Comparison of ENCODE assay signal across 22 cellular contexts in the genomic region with DNA sequence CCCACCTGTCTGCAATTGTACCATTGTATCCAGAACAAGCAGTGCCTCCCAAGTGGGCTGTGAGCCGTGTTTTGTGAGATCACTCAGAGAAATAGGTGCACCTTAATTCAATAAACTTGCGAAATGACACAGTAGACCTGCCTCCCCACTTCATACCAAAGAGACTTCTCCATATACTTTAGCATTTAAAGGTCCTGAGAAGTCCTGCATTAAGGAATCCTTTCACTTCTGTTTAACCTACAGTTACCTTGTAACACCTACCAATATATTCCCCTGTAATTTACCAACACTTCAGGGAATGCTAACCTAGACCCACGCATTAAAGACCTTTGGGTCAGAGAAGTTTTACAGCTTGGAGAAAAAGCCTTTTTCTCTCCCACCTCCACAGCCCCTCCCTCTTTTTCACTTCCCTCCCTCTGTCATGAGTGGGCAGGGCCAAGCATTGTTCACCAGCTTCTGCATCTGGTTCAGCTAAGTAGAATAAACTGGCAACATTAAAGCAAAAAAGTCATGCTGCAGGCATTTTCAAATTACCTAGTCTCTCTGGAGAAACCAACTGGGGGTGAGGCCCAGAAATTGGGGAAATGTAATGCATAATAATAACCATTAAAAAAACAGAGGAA. TPM values are rescaled to one million over a fixed set of nuclear protein-coding genes. Genes with fewer than 3 reads are reported as not detected.
DNase-seq lines count a peak whose midpoint lies in the region; ATAC-seq and TF ChIP-seq lines count a peak whose summit lies in the region.
"Had no signal": no experiment of that assay in that cellular context is flagged by ENCODE, and none has a peak within 500 bp of the region (broad histone marks: within the 10 kb centered on the region; RNA-seq: fewer than 3 reads in every experiment).

No MANE protein-coding gene starts in this region.

- TF ChIP-seq POLR2A in uterus (IDR thresholded peaks at IDR 0.05), result no peak

- no peak for TF ChIP-seq CTCF in SK-N-SH (IDR thresholded peaks at IDR 0.05)
- TF ChIP-seq CTCF in nephron (IDR thresholded peaks at IDR 0.05; ENCODE audit: unreplicated experiment in 3 of 3), result no peak
- no peak for TF ChIP-seq CTCF in uterus (IDR thresholded peaks at IDR 0.05)

- no peaks in the 10 kb centered on the region for H3K79me2 ChIP-seq in SK-N-SH (ENCODE audit: insufficient read depth)

- H3K4me1 Mint-ChIP-seq in dendritic cell treated with granulocyte-macrophage colony-stimulating factor and Interleukin-4, amounts not matched to agents 40 ng/mL and 50 ng/mL, for 4 days (ENCODE audit: low read depth), result peaks cover 32% of the 10 kb centered on the region
- peaks cover 29% of the 10 kb centered on the region for H3K4me1 Mint-ChIP-seq in nephron

- POLR2A ChIA-PET in SK-N-SH (lab: Yijun Ruan, JAX), result no interaction called here

- H3K27ac Mint-ChIP-seq in dendritic cell treated with granulocyte-macrophage colony-stimulating factor and Interleukin-4, amounts not matched to agents 40 ng/mL and 50 ng/mL, for 4 days, result peak overlapping the region; percentile 9
- H3K27ac Mint-ChIP-seq in nephron, result peak overlapping the region; percentile 50 to 69 (median 61)
- H3K27ac Mint-ChIP-seq: CD4-positive, CD25-positive, alpha-beta regulatory T cell had no signal

- no peak overlapping the region for H3K4me2 ChIP-seq in SK-N-SH

- no peak overlapping the region for H3K4me3 ChIP-seq in SK-N-SH (ENCODE audit: low read depth in 2 of 2, low read length in 1 of 2)
- H3K4me3 ChIP-seq in uterus, result no peak overlapping the region
- H3K4me3 ChIP-seq: GM23248 had no signal

- DNase-seq in SK-N-SH (peak; percentile 24), uterus (no peak), cardiac septum (ENCODE audit: low spot score) (no peak), T-helper 2 cell (no peak)
- no peak for DNase-seq in stimulated activated CD4-positive, alpha-beta T cell treated with anti-CD3 and anti-CD28 coated beads, Interleukin-4, amount 100 ng/mL, for 24 hours
- DNase-seq: CD4-positive, CD25-positive, alpha-beta regulatory T cell; COR-L47; DMS 273 treated with DMSO at 0.1 percent for 48 hours; GM23248; NCI-H187 treated with DMSO at 0.1 percent for 48 hours; NCI-H226; NCI-H524; NCI-H82; PC-3; SIG-M5 had no signal

- H3K4me1 ChIP-seq in SK-N-SH (ENCODE audit: control insufficient read depth in 1 of 2, insufficient read depth in 2 of 2, low read depth in 1 of 2, low read length in 1 of 2), result peaks cover 0 to 8% of the 10 kb centered on the region in 2 experiments; a peak in 1 of 4 replicates
- H3K4me1 ChIP-seq in uterus, result peaks cover 0 to 7% of the 10 kb centered on the region in 2 donors

- no peak overlapping the region for H2AFZ ChIP-seq in SK-N-SH (ENCODE audit: low read depth)
- H2AFZ ChIP-seq: GM23248 had no signal

- H3K27me3 Mint-ChIP-seq in dendritic cell treated with granulocyte-macrophage colony-stimulating factor and Interleukin-4, amounts not matched to agents 40 ng/mL and 50 ng/mL, for 4 days, result peaks cover 29% of the 10 kb centered on the region
- H3K27me3 Mint-ChIP-seq in nephron (ENCODE audit: low read depth), result peaks cover 15% of the 10 kb centered on the region

- no peak overlapping the region for H3K4me3 Mint-ChIP-seq in dendritic cell treated with granulocyte-macrophage colony-stimulating factor and Interleukin-4, amounts not matched to agents 40 ng/mL and 50 ng/mL, for 4 days
- no peak overlapping the region for H3K4me3 Mint-ChIP-seq in nephron
- H3K4me3 Mint-ChIP-seq: CD4-positive, CD25-positive, alpha-beta regulatory T cell had no signal

- H3K9me3 Mint-ChIP-seq in dendritic cell treated with granulocyte-macrophage colony-stimulating factor and Interleukin-4, amounts not matched to agents 40 ng/mL and 50 ng/mL, for 4 days, result no peaks in the 10 kb centered on the region
- no peaks in the 10 kb centered on the region for H3K9me3 Mint-ChIP-seq in nephron

- no peak for ATAC-seq in SK-N-SH treated with all-trans-retinoic acid at 6 μM for 48 hours
- ATAC-seq: PC-3 had no signal

- H3K9me2 ChIP-seq in SK-N-SH, result no peaks in the 10 kb centered on the region

- H3K9ac ChIP-seq in SK-N-SH, result no peak overlapping the region
- H3K9ac ChIP-seq: GM23248 had no signal

- WGBS in SK-N-SH (ENCODE audit: low lambda C conversion rate), result 3% methylated on average over 3 of the region's 3 CpGs

- intact Hi-C loops in dendritic cell treated with granulocyte-macrophage colony-stimulating factor and Interleukin-4, amounts not matched to agents 40 ng/mL and 50 ng/mL, for 4 days (cut with micrococcal nuclease), result no loop called here
- intact Hi-C loops in uterus (cut with DNase I; ENCODE audit: low total_unique reads) (no loop called here), cardiac septum (cut with DNase I) (no loop called here)

- CTCF ChIA-PET in SK-N-SH (lab: Yijun Ruan, JAX), result interaction anchor here (1.3 to 5.4 kb wide), 3 partner anchors 14 to 121 kb away, joined by 3 to 27 read pairs (median 4); partner anchors contain the start of gene WSCD2

- H3K36me3 Mint-ChIP-seq in dendritic cell treated with granulocyte-macrophage colony-stimulating factor and Interleukin-4, amounts not matched to agents 40 ng/mL and 50 ng/mL, for 4 days (ENCODE audit: low read depth), result no peaks in the 10 kb centered on the region
- no peaks in the 10 kb centered on the region for H3K36me3 Mint-ChIP-seq in nephron (ENCODE audit: low read depth)
- H3K36me3 Mint-ChIP-seq: CD4-positive, CD25-positive, alpha-beta regulatory T cell had no signal

- no peaks in the 10 kb centered on the region for H3K9me3 ChIP-seq in SK-N-SH
- no peaks in the 10 kb centered on the region for H3K9me3 ChIP-seq in uterus

- no peak for TF ChIP-seq EP300 in SK-N-SH (IDR thresholded peaks at IDR 0.05; ENCODE audit: borderline replicate concordance in 1 of 2, low read depth in 1 of 2, low read length in 1 of 2)

- H3K27ac ChIP-seq in SK-N-SH (ENCODE audit: low read depth in 2 of 2, low read length in 1 of 2), result no peak overlapping the region
- H3K27ac ChIP-seq in uterus, result peak overlapping the region; percentile 77 to 79
- H3K27ac ChIP-seq: 22Rv1, GM23248, RWPE1 had no signal

- H3K27me3 ChIP-seq in SK-N-SH (ENCODE audit: insufficient read depth) (no peaks in the 10 kb centered on the region), uterus (no peaks in the 10 kb centered on the region)

- H3F3A ChIP-seq in SK-N-SH (replicated peaks; ENCODE audit: insufficient read depth), result no peaks in the 10 kb centered on the region

- no peaks in the 10 kb centered on the region for H4K20me1 ChIP-seq in SK-N-SH (ENCODE audit: insufficient read depth)

- no peak for TF ChIP-seq RAD21 in SK-N-SH (IDR thresholded peaks at IDR 0.05; ENCODE audit: low read length)

- no peaks in the 10 kb centered on the region for H3K36me3 ChIP-seq in SK-N-SH (replicated peaks in 1 of 2; ENCODE audit: control insufficient read depth in 1 of 2, insufficient read depth in 2 of 2, low read length in 1 of 2)
- no peaks in the 10 kb centered on the region for H3K36me3 ChIP-seq in uterus

TF ChIP-seq in SK-N-SH, 30 proteins besides CTCF, POLR2A, EP300 and RAD21 (continues in another document):
- no peak for TF ChIP-seq TAF1 (IDR thresholded peaks at IDR 0.05; ENCODE audit: borderline replicate concordance, low read depth, low read length)
- no peak for TF ChIP-seq MEF2A (IDR thresholded peaks at IDR 0.05; ENCODE audit: borderline replicate concordance, low read depth)
- TF ChIP-seq USF1 (IDR thresholded peaks at IDR 0.05; ENCODE audit: borderline replicate concordance, low read depth), result no peak
- TF ChIP-seq ELF1 (IDR thresholded peaks at IDR 0.05), result no peak
- TF ChIP-seq, protein P1, sequence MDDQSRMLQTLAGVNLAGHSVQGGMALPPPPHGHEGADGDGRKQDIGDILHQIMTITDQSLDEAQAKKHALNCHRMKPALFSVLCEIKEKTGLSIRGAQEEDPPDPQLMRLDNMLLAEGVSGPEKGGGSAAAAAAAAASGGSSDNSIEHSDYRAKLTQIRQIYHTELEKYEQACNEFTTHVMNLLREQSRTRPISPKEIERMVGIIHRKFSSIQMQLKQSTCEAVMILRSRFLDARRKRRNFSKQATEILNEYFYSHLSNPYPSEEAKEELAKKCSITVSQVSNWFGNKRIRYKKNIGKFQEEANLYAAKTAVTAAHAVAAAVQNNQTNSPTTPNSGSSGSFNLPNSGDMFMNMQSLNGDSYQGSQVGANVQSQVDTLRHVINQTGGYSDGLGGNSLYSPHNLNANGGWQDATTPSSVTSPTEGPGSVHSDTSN (IDR thresholded peaks at IDR 0.05), result no peak
- no peak for TF ChIP-seq RCOR1 (IDR thresholded peaks at IDR 0.05; ENCODE audit: low read length)

TF ChIP-seq in SK-N-SH treated with all-trans-retinoic acid at 6 μM for 48 hours, 23 proteins besides CTCF, POLR2A, EP300 and RAD21 (continues in another document):
- no peak for TF ChIP-seq CSDC2 (CRISPR knock-in tag; IDR thresholded peaks at IDR 0.05)
- TF ChIP-seq TCF4 (CRISPR knock-in tag; IDR thresholded peaks at IDR 0.05; ENCODE audit: borderline replicate concordance), result no peak
- no peak for TF ChIP-seq GLIS3 (CRISPR knock-in tag; IDR thresholded peaks at IDR 0.05)
- TF ChIP-seq, protein P2, sequence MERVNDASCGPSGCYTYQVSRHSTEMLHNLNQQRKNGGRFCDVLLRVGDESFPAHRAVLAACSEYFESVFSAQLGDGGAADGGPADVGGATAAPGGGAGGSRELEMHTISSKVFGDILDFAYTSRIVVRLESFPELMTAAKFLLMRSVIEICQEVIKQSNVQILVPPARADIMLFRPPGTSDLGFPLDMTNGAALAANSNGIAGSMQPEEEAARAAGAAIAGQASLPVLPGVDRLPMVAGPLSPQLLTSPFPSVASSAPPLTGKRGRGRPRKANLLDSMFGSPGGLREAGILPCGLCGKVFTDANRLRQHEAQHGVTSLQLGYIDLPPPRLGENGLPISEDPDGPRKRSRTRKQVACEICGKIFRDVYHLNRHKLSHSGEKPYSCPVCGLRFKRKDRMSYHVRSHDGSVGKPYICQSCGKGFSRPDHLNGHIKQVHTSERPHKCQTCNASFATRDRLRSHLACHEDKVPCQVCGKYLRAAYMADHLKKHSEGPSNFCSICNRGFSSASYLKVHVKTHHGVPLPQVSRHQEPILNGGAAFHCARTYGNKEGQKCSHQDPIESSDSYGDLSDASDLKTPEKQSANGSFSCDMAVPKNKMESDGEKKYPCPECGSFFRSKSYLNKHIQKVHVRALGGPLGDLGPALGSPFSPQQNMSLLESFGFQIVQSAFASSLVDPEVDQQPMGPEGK (CRISPR knock-in tag; IDR thresholded peaks at IDR 0.05; ENCODE audit: borderline replicate concordance), result no peak
- no peak for TF ChIP-seq PPARA (CRISPR knock-in tag; IDR thresholded peaks at IDR 0.05; ENCODE audit: borderline replicate concordance)
- TF ChIP-seq ZNF70 (CRISPR knock-in tag; IDR thresholded peaks at IDR 0.05), result no peak
- no peak for TF ChIP-seq OSR1 (CRISPR knock-in tag; IDR thresholded peaks at IDR 0.05)
- no peak for TF ChIP-seq ZC3H10 (CRISPR knock-in tag; IDR thresholded peaks at IDR 0.05)
- no peak for TF ChIP-seq ISL1 (CRISPR knock-in tag; IDR thresholded peaks at IDR 0.05)

RNA-seq across cellular contexts. Expression of gene WSCD2, which starts 13.9 kb away (rescaled TPM):
- 0.03 and 0.05 TPM in 2 replicates for polyA plus RNA-seq in SK-N-SH (2012; rRNA removed)
- polyA plus RNA-seq in SK-N-SH (2012; cell fraction: cytosol; rRNA removed), result 0.01 and 0.08 TPM in 2 replicates
- polyA plus RNA-seq in SK-N-SH (2012; cell fraction: nucleus; rRNA removed), result 0.01 and 0.04 TPM in 2 replicates
- total RNA-seq in uterus (10 to 100 TPM in 2 of 4 donors, 1 to 10 TPM in 2; 3.3 to 65.3 (median 17.2) TPM), cardiac septum (0.40 TPM)
- total RNA-seq: GM23248, M059J, PC-3 had no signal
- polyA plus RNA-seq: AG04450, GM23248 had no signal

Comparison
In these comparisons a context has a peak if more than half of its experiments do, and no peak if none do; other contexts are left out.
1. H3K27ac ChIP-seq: peak in uterus (2 of 2); none in SK-N-SH (0 of 2).